Comparison of ENCODE assay signal across 17 cellular contexts in genomic region chr1:160806784-160807183, GRCh38. TPM values are rescaled to one million over a fixed set of nuclear protein-coding genes. Genes with fewer than 3 reads are reported as not detected.
A peak's percentile ranks its signal among the peaks of the same experiment; 100 is the strongest.
DNase-seq lines count a peak whose midpoint lies in the region; ATAC-seq and TF ChIP-seq lines count a peak whose summit lies in the region.
"Had no signal": no experiment of that assay in that cellular context is flagged by ENCODE, and none has a peak within 500 bp of the region (broad histone marks: within the 10 kb centered on the region; RNA-seq: fewer than 3 reads in every experiment).

No MANE protein-coding gene starts in this region.

- peaks cover 84% of the 10 kb centered on the region for H3K4me1 Mint-ChIP-seq in activated T-cell treated with anti-CD3 and anti-CD28 coated beads, Interleukin-2, amount 50 U/mL, for 24 hours (ENCODE audit: low read depth)
- H3K4me1 Mint-ChIP-seq in CD8-positive, alpha-beta memory T cell = peaks cover 77 to 92% (median 91%) of the 10 kb centered on the region in 3 donors
- H3K4me1 Mint-ChIP-seq in activated naive CD8-positive, alpha-beta T cell treated with anti-CD3 and anti-CD28 coated beads, Interleukin-2, amount 50 U/mL, for 24 hours = peaks cover 83% of the 10 kb centered on the region
- peaks cover 36 to 43% of the 10 kb centered on the region in 2 donors for H3K4me1 Mint-ChIP-seq in natural killer cell treated with Interleukin-12 subunit alpha and Interleukin-12 subunit beta and Interleukin-15 and Interleukin-18, amount 100 ng/mL, for 72 hours (ENCODE audit: low read depth in 2 of 2)
- no peaks in the 10 kb centered on the region for H3K4me1 Mint-ChIP-seq in endothelial cell (ENCODE audit: unreplicated experiment)

- ATAC-seq in activated naive CD8-positive, alpha-beta T cell treated with anti-CD3 and anti-CD28 coated beads, Interleukin-2, amount 50 U/mL, for 24 hours = no peak
- no peak for ATAC-seq in natural killer cell treated with Interleukin-12 subunit alpha and Interleukin-12 subunit beta and Interleukin-15 and Interleukin-18, amount 100 ng/mL, for 72 hours
- ATAC-seq in HG03565 (IDR thresholded peaks at IDR 0.05; ENCODE audit: unreplicated experiment) = no peak

- no peak for DNase-seq in activated T-cell treated with anti-CD3 and anti-CD28 coated beads, Interleukin-2, amount 50 U/mL, for 24 hours
- DNase-seq in activated T-cell treated with anti-CD3 and anti-CD28 coated beads, Interleukin-2, amount 50 U/mL, for 48 hours = no peak
- no peak for DNase-seq in CD8-positive, alpha-beta memory T cell
- no peak for DNase-seq in activated naive CD8-positive, alpha-beta T cell treated with anti-CD3 and anti-CD28 coated beads, Interleukin-2, amount 50 U/mL, for 24 hours
- DNase-seq in natural killer cell treated with Interleukin-12 subunit alpha and Interleukin-12 subunit beta and Interleukin-15 and Interleukin-18, amount 100 ng/mL, for 72 hours (ENCODE audit: low spot score) = no peak
- DNase-seq in endothelial cell (ENCODE audit: low spot score) = no peak
- no peak for DNase-seq in activated CD8-positive, alpha-beta memory T cell treated with anti-CD3 and anti-CD28 coated beads, Interleukin-2, amount 50 U/mL, for 4 hours
- DNase-seq: DMS153, EL, H9, NCI-H1930, NCI-H2171, NCI-H510A, NCI-H82, Peyer's patch, Right ventricle myocardium superior had no signal

- POLR2A ChIA-PET in CD8-positive, alpha-beta memory T cell (lab: Charles Lee) = no interaction called here

- peak overlapping the region; percentile 87 for H3K27ac Mint-ChIP-seq in activated T-cell treated with anti-CD3 and anti-CD28 coated beads, Interleukin-2, amount 50 U/mL, for 24 hours
- peak overlapping the region in 6 of 8 donors; percentile 43 to 73 (median 59) for H3K27ac Mint-ChIP-seq in CD8-positive, alpha-beta memory T cell
- H3K27ac Mint-ChIP-seq in activated naive CD8-positive, alpha-beta T cell treated with anti-CD3 and anti-CD28 coated beads, Interleukin-2, amount 50 U/mL, for 24 hours = peak overlapping the region; percentile 73
- peak overlapping the region in 1 of 2 donors; percentile 14 for H3K27ac Mint-ChIP-seq in natural killer cell treated with Interleukin-12 subunit alpha and Interleukin-12 subunit beta and Interleukin-15 and Interleukin-18, amount 100 ng/mL, for 72 hours
- no peak overlapping the region for H3K27ac Mint-ChIP-seq in endothelial cell (ENCODE audit: unreplicated experiment)
- H3K27ac Mint-ChIP-seq: H9 had no signal

- H3K4me3 ChIP-seq in CD8-positive, alpha-beta memory T cell (ENCODE audit: low read length) = no peak overlapping the region
- H3K4me3 ChIP-seq: Peyer's patch had no signal

- peaks cover 46% of the 10 kb centered on the region for H3K36me3 Mint-ChIP-seq in activated T-cell treated with anti-CD3 and anti-CD28 coated beads, Interleukin-2, amount 50 U/mL, for 24 hours (ENCODE audit: low read depth)
- peaks cover 40 to 84% (median 51%) of the 10 kb centered on the region in 3 donors for H3K36me3 Mint-ChIP-seq in CD8-positive, alpha-beta memory T cell
- H3K36me3 Mint-ChIP-seq in activated naive CD8-positive, alpha-beta T cell treated with anti-CD3 and anti-CD28 coated beads, Interleukin-2, amount 50 U/mL, for 24 hours (ENCODE audit: low read depth) = peaks cover 45% of the 10 kb centered on the region
- peaks cover 25% of the 10 kb centered on the region for H3K36me3 Mint-ChIP-seq in natural killer cell treated with Interleukin-12 subunit alpha and Interleukin-12 subunit beta and Interleukin-15 and Interleukin-18, amount 100 ng/mL, for 72 hours
- no peaks in the 10 kb centered on the region for H3K36me3 Mint-ChIP-seq in endothelial cell (ENCODE audit: low read depth, unreplicated experiment)

- H3K9me3 ChIP-seq in CD8-positive, alpha-beta memory T cell (ENCODE audit: low read length) = no peaks in the 10 kb centered on the region

- no peaks in the 10 kb centered on the region for H3K27me3 Mint-ChIP-seq in activated T-cell treated with anti-CD3 and anti-CD28 coated beads, Interleukin-2, amount 50 U/mL, for 24 hours
- H3K27me3 Mint-ChIP-seq in CD8-positive, alpha-beta memory T cell = no peaks in the 10 kb centered on the region
- H3K27me3 Mint-ChIP-seq in activated naive CD8-positive, alpha-beta T cell treated with anti-CD3 and anti-CD28 coated beads, Interleukin-2, amount 50 U/mL, for 24 hours = no peaks in the 10 kb centered on the region
- no peaks in the 10 kb centered on the region for H3K27me3 Mint-ChIP-seq in natural killer cell treated with Interleukin-12 subunit alpha and Interleukin-12 subunit beta and Interleukin-15 and Interleukin-18, amount 100 ng/mL, for 72 hours
- peaks cover 2% of the 10 kb centered on the region for H3K27me3 Mint-ChIP-seq in endothelial cell (ENCODE audit: unreplicated experiment)

- H3K9me3 Mint-ChIP-seq in activated T-cell treated with anti-CD3 and anti-CD28 coated beads, Interleukin-2, amount 50 U/mL, for 24 hours = peaks cover 5% of the 10 kb centered on the region
- H3K9me3 Mint-ChIP-seq in CD8-positive, alpha-beta memory T cell = peaks cover 4 to 20% (median 16%) of the 10 kb centered on the region in 5 donors
- peaks cover 8% of the 10 kb centered on the region for H3K9me3 Mint-ChIP-seq in activated naive CD8-positive, alpha-beta T cell treated with anti-CD3 and anti-CD28 coated beads, Interleukin-2, amount 50 U/mL, for 24 hours
- H3K9me3 Mint-ChIP-seq in natural killer cell treated with Interleukin-12 subunit alpha and Interleukin-12 subunit beta and Interleukin-15 and Interleukin-18, amount 100 ng/mL, for 72 hours = peaks cover 9% of the 10 kb centered on the region
- no peaks in the 10 kb centered on the region for H3K9me3 Mint-ChIP-seq in endothelial cell (ENCODE audit: unreplicated experiment)

- CTCF ChIA-PET in CD8-positive, alpha-beta memory T cell (lab: Charles Lee) = interaction anchor here (0.6 to 2.9 kb wide), 4 partner anchors 11 to 70 kb away, joined by 3 to 15 read pairs (median 5); partner anchors contain the start of gene LY9

- H3K4me1 ChIP-seq in CD8-positive, alpha-beta memory T cell (ENCODE audit: insufficient read depth, low read length) = peaks cover 44% of the 10 kb centered on the region

- no peak for TF ChIP-seq CTCF in endothelial cell (IDR thresholded peaks at IDR 0.05; ENCODE audit: unreplicated experiment)

- H3K36me3 ChIP-seq in CD8-positive, alpha-beta memory T cell (ENCODE audit: insufficient read depth, low read length) = peaks cover 29% of the 10 kb centered on the region
- H3K36me3 ChIP-seq: Peyer's patch had no signal

- no peak overlapping the region for H3K4me3 Mint-ChIP-seq in activated T-cell treated with anti-CD3 and anti-CD28 coated beads, Interleukin-2, amount 50 U/mL, for 24 hours
- peak overlapping the region in 6 of 7 donors; percentile 24 to 73 (median 62) for H3K4me3 Mint-ChIP-seq in CD8-positive, alpha-beta memory T cell
- peak overlapping the region; percentile 13 for H3K4me3 Mint-ChIP-seq in activated naive CD8-positive, alpha-beta T cell treated with anti-CD3 and anti-CD28 coated beads, Interleukin-2, amount 50 U/mL, for 24 hours
- H3K4me3 Mint-ChIP-seq in natural killer cell treated with Interleukin-12 subunit alpha and Interleukin-12 subunit beta and Interleukin-15 and Interleukin-18, amount 100 ng/mL, for 72 hours = peak overlapping the region; percentile 6
- no peak overlapping the region for H3K4me3 Mint-ChIP-seq in endothelial cell (ENCODE audit: unreplicated experiment)
- H3K4me3 Mint-ChIP-seq: H9 had no signal

- no peak overlapping the region for H3K27ac ChIP-seq in CD8-positive, alpha-beta memory T cell (ENCODE audit: low read depth, low read length)
- H3K27ac ChIP-seq: Peyer's patch had no signal

- no peaks in the 10 kb centered on the region for H3K27me3 ChIP-seq in CD8-positive, alpha-beta memory T cell (ENCODE audit: insufficient read depth, low read length, poor library complexity, severe bottlenecking)
- H3K27me3 ChIP-seq: Peyer's patch had no signal

RNA-seq across cellular contexts. Expression of gene LY9, which starts 10.8 kb away (rescaled TPM):
- total RNA-seq in CD8-positive, alpha-beta memory T cell = 10 to 100 TPM; 16.4 to 16.5 TPM
- polyA plus RNA-seq in CD8-positive, alpha-beta memory T cell = 206 TPM
- 1 to 10 TPM in 1 of 2 donors, under 1 TPM in 1; 0.92 to 1.2 TPM for total RNA-seq in natural killer cell treated with Interleukin-12 subunit alpha and Interleukin-12 subunit beta and Interleukin-15 and Interleukin-18, amount 100 ng/mL, for 72 hours
- not detected for total RNA-seq in endothelial cell (ENCODE audit: unreplicated experiment)
- total RNA-seq: H9, Right ventricle myocardium superior had no signal

RNA-seq across cellular contexts. Expression of gene CD244, which starts 55.9 kb away (rescaled TPM):
- 1 to 10 TPM; 1.8 to 1.9 TPM for total RNA-seq in CD8-positive, alpha-beta memory T cell
- polyA plus RNA-seq in CD8-positive, alpha-beta memory T cell = 40.7 TPM
- 10 to 100 TPM; 36.6 to 64.4 TPM for total RNA-seq in natural killer cell treated with Interleukin-12 subunit alpha and Interleukin-12 subunit beta and Interleukin-15 and Interleukin-18, amount 100 ng/mL, for 72 hours
- total RNA-seq in endothelial cell (ENCODE audit: unreplicated experiment) = 0.31 TPM
- total RNA-seq: H9 had no signal

Comparison
In these comparisons a context has a peak if more than half of its experiments do, and no peak if none do; other contexts are left out.
1. H3K4me3 Mint-ChIP-seq: peak in CD8-positive, alpha-beta memory T cell (6 of 7), activated naive CD8-positive, alpha-beta T cell treated with anti-CD3 and anti-CD28 coated beads, Interleukin-2, amount 50 U/mL, for 24 hours (single experiment) and natural killer cell treated with Interleukin-12 subunit alpha and Interleukin-12 subunit beta and Interleukin-15 and Interleukin-18, amount 100 ng/mL, for 72 hours (single experiment); none in activated T-cell treated with anti-CD3 and anti-CD28 coated beads, Interleukin-2, amount 50 U/mL, for 24 hours (single experiment) and endothelial cell (single experiment).
2. RNA of gene LY9, which starts 10.8 kb away (total RNA-seq): 16.4 to 16.5 TPM in CD8-positive, alpha-beta memory T cell; 0.92 to 1.2 TPM in natural killer cell treated with Interleukin-12 subunit alpha and Interleukin-12 subunit beta and Interleukin-15 and Interleukin-18, amount 100 ng/mL, for 72 hours and not detected in endothelial cell (single experiment); every median in the first group is over 4 times any median in the second.
3. RNA of gene CD244, which starts 55.9 kb away (total RNA-seq): 36.6 to 64.4 TPM in natural killer cell treated with Interleukin-12 subunit alpha and Interleukin-12 subunit beta and Interleukin-15 and Interleukin-18, amount 100 ng/mL, for 72 hours; 1.8 to 1.9 TPM in CD8-positive, alpha-beta memory T cell and 0.31 TPM in endothelial cell (single experiment); every median in the first group is over 10 times any median in the second.